In the genomic region with DNA sequence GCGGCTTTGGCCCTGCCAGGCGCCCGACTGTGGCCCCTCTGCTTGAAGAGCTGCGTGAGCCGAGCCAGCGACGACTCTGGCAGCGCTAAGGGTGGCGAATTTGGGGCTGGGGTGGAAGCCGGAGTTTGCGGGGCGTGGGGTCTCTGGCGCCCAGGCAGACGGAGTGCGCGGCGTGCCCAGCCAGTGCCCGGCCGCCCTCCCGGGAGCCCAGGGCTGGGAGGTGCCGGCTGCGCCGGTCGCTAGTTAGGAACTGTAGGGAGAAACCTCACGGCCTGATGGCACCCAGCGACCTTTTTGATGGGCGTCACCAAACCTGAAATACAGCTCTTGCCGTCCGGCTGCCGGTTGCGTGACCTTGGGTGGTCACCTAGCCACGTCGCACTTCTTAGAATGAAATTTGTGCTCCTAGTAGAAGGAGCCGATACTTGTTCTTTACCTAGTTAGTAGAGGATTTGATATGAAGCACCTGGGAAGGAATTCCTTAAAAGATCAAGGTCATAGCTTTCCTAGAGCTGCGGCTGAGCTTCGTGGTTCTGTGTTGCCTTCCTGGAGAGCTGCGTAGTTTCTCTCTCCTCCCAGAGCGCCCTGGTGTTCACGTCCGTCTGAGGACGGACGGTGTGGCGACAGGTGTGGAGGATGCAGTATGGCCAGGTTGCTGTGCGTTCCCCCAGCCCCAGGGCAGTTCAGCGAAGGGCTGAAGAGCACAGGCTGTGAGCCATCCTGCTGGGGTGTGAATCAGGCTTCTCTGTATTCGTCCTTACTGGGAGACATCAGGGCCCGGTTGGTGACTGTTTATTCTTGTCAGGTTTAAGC, we compare ENCODE assay signal across 1 cellular context.
TF ChIP-seq lines count a peak whose summit lies in the region.

No MANE protein-coding gene starts in this region.

TF ChIP-seq in GM23338, 12 proteins besides CTCF, POLR2A, EP300 and RAD21 (continued from another document):
- TF ChIP-seq, protein P1, sequence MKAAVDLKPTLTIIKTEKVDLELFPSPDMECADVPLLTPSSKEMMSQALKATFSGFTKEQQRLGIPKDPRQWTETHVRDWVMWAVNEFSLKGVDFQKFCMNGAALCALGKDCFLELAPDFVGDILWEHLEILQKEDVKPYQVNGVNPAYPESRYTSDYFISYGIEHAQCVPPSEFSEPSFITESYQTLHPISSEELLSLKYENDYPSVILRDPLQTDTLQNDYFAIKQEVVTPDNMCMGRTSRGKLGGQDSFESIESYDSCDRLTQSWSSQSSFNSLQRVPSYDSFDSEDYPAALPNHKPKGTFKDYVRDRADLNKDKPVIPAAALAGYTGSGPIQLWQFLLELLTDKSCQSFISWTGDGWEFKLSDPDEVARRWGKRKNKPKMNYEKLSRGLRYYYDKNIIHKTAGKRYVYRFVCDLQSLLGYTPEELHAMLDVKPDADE (IDR thresholded peaks at IDR 0.05) = no peak
